Comparison of ENCODE assay signal across 1 cellular context in the genomic region with DNA sequence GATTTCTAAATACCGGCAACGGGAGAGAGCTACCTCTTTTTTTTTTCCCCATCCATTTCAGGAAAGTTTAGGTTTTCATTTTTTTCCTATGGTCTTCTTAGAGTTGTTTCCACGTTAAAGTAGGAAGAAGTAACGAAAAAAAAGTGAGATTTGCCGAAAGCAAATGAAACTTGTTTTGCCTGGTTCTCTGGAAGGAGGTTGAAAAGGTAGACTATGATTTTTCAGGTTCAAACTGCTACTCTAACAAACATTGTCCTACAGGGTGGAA.
TF ChIP-seq lines count a peak whose summit lies in the region.

No MANE protein-coding gene starts in this region.

TF ChIP-seq in SK-N-SH treated with all-trans-retinoic acid at 6 μM for 48 hours, 23 proteins besides CTCF, POLR2A, EP300 and RAD21 (continued from another document):
- TF ChIP-seq, protein P1, sequence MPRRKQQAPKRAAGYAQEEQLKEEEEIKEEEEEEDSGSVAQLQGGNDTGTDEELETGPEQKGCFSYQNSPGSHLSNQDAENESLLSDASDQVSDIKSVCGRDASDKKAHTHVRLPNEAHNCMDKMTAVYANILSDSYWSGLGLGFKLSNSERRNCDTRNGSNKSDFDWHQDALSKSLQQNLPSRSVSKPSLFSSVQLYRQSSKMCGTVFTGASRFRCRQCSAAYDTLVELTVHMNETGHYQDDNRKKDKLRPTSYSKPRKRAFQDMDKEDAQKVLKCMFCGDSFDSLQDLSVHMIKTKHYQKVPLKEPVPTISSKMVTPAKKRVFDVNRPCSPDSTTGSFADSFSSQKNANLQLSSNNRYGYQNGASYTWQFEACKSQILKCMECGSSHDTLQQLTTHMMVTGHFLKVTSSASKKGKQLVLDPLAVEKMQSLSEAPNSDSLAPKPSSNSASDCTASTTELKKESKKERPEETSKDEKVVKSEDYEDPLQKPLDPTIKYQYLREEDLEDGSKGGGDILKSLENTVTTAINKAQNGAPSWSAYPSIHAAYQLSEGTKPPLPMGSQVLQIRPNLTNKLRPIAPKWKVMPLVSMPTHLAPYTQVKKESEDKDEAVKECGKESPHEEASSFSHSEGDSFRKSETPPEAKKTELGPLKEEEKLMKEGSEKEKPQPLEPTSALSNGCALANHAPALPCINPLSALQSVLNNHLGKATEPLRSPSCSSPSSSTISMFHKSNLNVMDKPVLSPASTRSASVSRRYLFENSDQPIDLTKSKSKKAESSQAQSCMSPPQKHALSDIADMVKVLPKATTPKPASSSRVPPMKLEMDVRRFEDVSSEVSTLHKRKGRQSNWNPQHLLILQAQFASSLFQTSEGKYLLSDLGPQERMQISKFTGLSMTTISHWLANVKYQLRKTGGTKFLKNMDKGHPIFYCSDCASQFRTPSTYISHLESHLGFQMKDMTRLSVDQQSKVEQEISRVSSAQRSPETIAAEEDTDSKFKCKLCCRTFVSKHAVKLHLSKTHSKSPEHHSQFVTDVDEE (CRISPR knock-in tag; IDR thresholded peaks at IDR 0.05): no peak
- no peak for TF ChIP-seq TOX (CRISPR knock-in tag; IDR thresholded peaks at IDR 0.05; ENCODE audit: borderline replicate concordance)
- no peak for TF ChIP-seq SNAI2 (CRISPR knock-in tag; IDR thresholded peaks at IDR 0.05)
- TF ChIP-seq, protein P2, sequence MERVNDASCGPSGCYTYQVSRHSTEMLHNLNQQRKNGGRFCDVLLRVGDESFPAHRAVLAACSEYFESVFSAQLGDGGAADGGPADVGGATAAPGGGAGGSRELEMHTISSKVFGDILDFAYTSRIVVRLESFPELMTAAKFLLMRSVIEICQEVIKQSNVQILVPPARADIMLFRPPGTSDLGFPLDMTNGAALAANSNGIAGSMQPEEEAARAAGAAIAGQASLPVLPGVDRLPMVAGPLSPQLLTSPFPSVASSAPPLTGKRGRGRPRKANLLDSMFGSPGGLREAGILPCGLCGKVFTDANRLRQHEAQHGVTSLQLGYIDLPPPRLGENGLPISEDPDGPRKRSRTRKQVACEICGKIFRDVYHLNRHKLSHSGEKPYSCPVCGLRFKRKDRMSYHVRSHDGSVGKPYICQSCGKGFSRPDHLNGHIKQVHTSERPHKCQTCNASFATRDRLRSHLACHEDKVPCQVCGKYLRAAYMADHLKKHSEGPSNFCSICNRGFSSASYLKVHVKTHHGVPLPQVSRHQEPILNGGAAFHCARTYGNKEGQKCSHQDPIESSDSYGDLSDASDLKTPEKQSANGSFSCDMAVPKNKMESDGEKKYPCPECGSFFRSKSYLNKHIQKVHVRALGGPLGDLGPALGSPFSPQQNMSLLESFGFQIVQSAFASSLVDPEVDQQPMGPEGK (CRISPR knock-in tag; IDR thresholded peaks at IDR 0.05; ENCODE audit: borderline replicate concordance): no peak
- TF ChIP-seq ZNF8 (CRISPR knock-in tag; IDR thresholded peaks at IDR 0.05): no peak
- no peak for TF ChIP-seq ZC3H10 (CRISPR knock-in tag; IDR thresholded peaks at IDR 0.05)
- TF ChIP-seq, protein P3, sequence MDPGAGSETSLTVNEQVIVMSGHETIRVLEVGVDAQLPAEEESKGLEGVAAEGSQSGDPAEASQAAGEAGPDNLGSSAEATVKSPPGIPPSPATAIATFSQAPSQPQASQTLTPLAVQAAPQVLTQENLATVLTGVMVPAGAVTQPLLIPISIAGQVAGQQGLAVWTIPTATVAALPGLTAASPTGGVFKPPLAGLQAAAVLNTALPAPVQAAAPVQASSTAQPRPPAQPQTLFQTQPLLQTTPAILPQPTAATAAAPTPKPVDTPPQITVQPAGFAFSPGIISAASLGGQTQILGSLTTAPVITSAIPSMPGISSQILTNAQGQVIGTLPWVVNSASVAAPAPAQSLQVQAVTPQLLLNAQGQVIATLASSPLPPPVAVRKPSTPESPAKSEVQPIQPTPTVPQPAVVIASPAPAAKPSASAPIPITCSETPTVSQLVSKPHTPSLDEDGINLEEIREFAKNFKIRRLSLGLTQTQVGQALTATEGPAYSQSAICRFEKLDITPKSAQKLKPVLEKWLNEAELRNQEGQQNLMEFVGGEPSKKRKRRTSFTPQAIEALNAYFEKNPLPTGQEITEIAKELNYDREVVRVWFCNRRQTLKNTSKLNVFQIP (CRISPR knock-in tag; IDR thresholded peaks at IDR 0.05; ENCODE audit: borderline replicate concordance, low read depth): no peak
- TF ChIP-seq RARB (CRISPR knock-in tag; IDR thresholded peaks at IDR 0.05): no peak
